In the genomic region with DNA sequence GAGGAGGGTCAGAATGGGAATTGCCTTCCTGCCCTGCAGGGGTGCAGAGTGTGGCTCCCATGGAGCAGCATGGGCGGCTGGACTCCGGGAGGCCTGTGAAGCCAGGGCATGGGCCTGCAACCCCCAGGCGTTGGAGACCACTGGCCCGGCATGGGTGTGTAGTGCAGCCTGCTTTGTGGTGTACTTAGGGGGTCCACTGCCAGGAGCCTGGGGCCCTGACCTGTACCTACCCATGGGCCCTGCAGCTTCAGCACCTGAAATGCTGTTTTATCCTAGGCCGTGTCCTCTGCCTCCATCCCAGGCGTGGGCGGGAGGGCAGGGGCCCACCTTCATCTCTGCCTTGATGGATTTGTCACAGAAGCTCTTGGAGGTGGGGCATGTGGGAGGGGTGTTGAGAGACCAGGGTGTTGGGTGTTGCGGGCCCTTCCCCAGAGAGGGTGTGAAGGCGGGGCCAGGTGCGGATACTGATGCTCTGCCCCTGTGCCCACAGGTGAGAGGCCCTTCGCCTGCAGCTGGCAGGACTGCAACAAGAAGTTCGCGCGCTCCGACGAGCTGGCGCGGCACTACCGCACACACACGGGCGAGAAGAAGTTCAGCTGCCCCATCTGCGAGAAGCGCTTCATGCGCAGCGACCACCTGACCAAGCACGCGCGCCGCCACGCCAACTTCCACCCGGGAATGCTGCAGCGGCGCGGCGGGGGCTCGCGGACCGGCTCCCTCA, we compare ENCODE assay signal across 15 cellular contexts. TPM values are rescaled to one million over a fixed set of nuclear protein-coding genes. Genes with fewer than 3 reads are reported as not detected.
DNase-seq lines count a peak whose midpoint lies in the region; ATAC-seq lines count a peak whose summit lies in the region.
"Had no signal": no experiment of that assay in that cellular context is flagged by ENCODE, and none has a peak within 500 bp of the region (broad histone marks: within the 10 kb centered on the region; RNA-seq: fewer than 3 reads in every experiment).

No MANE protein-coding gene starts in this region.

- H3K27ac Mint-ChIP-seq in activated CD8-positive, alpha-beta memory T cell treated with anti-CD3 and anti-CD28 coated beads, Interleukin-2, amount 10 ng/mL, durations not matched to agents 7 days and 5 days = peak overlapping the region; percentile 48
- H3K27ac Mint-ChIP-seq in central memory CD8-positive, alpha-beta T cell (ENCODE audit: low read depth) = peak overlapping the region; percentile 88
- H3K27ac Mint-ChIP-seq in naive thymus-derived CD8-positive, alpha-beta T cell = peak overlapping the region in 8 of 10 donors; percentile 15 to 100 (median 96)

- H3K4me1 ChIP-seq in thymus (ENCODE audit: control insufficient read depth, insufficient read depth, low read length) = peaks cover 31% of the 10 kb centered on the region

- H3K36me3 ChIP-seq in thymus (ENCODE audit: control insufficient read depth, insufficient read depth) = peaks cover 66% of the 10 kb centered on the region

- H3K36me3 Mint-ChIP-seq in activated CD8-positive, alpha-beta memory T cell treated with anti-CD3 and anti-CD28 coated beads, Interleukin-2, amount 10 ng/mL, durations not matched to agents 7 days and 5 days = peaks cover 49% of the 10 kb centered on the region
- H3K36me3 Mint-ChIP-seq in central memory CD8-positive, alpha-beta T cell (ENCODE audit: insufficient read depth) = peaks cover 59% of the 10 kb centered on the region
- H3K36me3 Mint-ChIP-seq in naive thymus-derived CD8-positive, alpha-beta T cell = peaks cover 0 to 53% (median 14%) of the 10 kb centered on the region in 3 donors

- H3K4me1 Mint-ChIP-seq in activated CD8-positive, alpha-beta memory T cell treated with anti-CD3 and anti-CD28 coated beads, Interleukin-2, amount 10 ng/mL, durations not matched to agents 7 days and 5 days = peaks cover 61% of the 10 kb centered on the region
- peaks cover 47% of the 10 kb centered on the region for H3K4me1 Mint-ChIP-seq in central memory CD8-positive, alpha-beta T cell
- peaks cover 41 to 97% (median 85%) of the 10 kb centered on the region in 4 donors for H3K4me1 Mint-ChIP-seq in naive thymus-derived CD8-positive, alpha-beta T cell

- POLR2A ChIA-PET in naive thymus-derived CD8-positive, alpha-beta T cell (lab: Charles Lee) = interaction anchor here (0.9 to 36.8 kb wide), 6 partner anchors 10 to 64 kb away, joined by 3 to 915 read pairs (median 4); partner anchors contain the start of gene KLF13

- H3K27ac ChIP-seq in thymus (ENCODE audit: low read depth) = peak overlapping the region; percentile 64
- H3K27ac ChIP-seq: tibial artery had no signal

- H3K4me3 Mint-ChIP-seq in activated CD8-positive, alpha-beta memory T cell treated with anti-CD3 and anti-CD28 coated beads, Interleukin-2, amount 10 ng/mL, durations not matched to agents 7 days and 5 days = no peak overlapping the region
- peak overlapping the region; percentile 58 for H3K4me3 Mint-ChIP-seq in central memory CD8-positive, alpha-beta T cell
- peak overlapping the region in 3 of 10 donors; percentile 9 to 93 (median 72) for H3K4me3 Mint-ChIP-seq in naive thymus-derived CD8-positive, alpha-beta T cell
- H3K4me3 Mint-ChIP-seq: memory B cell had no signal

- no peaks in the 10 kb centered on the region for H3K9me3 ChIP-seq in thymus (ENCODE audit: control insufficient read depth)
- H3K9me3 ChIP-seq: tibial artery had no signal

- WGBS in thymus = 98% methylated on average over 38 of the region's 38 CpGs

- no peak overlapping the region for H3K4me3 ChIP-seq in thymus (ENCODE audit: low read length)
- H3K4me3 ChIP-seq: tibial artery had no signal

- no peaks in the 10 kb centered on the region for H3K27me3 ChIP-seq in thymus (ENCODE audit: control insufficient read depth, insufficient read depth)
- H3K27me3 ChIP-seq: tibial artery had no signal

- H3K27me3 Mint-ChIP-seq in activated CD8-positive, alpha-beta memory T cell treated with anti-CD3 and anti-CD28 coated beads, Interleukin-2, amount 10 ng/mL, durations not matched to agents 7 days and 5 days = no peaks in the 10 kb centered on the region
- H3K27me3 Mint-ChIP-seq in central memory CD8-positive, alpha-beta T cell = no peaks in the 10 kb centered on the region
- no peaks in the 10 kb centered on the region for H3K27me3 Mint-ChIP-seq in naive thymus-derived CD8-positive, alpha-beta T cell
- H3K27me3 Mint-ChIP-seq: activated T-helper 17 cell treated with anti-CD3 and anti-CD28 coated beads, Interleukin-2, amount 50 U/mL, for 72 hours; memory B cell had no signal

- DNase-seq in activated CD8-positive, alpha-beta memory T cell treated with anti-CD3 and anti-CD28 coated beads, Interleukin-2, amount 10 ng/mL, durations not matched to agents 7 days and 5 days = no peak
- no peak for DNase-seq in activated CD8-positive, alpha-beta memory T cell treated with anti-CD3 and anti-CD28 coated beads, Interleukin-2, amount 50 U/mL, for 48 hours
- DNase-seq in central memory CD8-positive, alpha-beta T cell (ENCODE audit: low spot score in 2 of 2) = no peak
- DNase-seq in naive thymus-derived CD8-positive, alpha-beta T cell = peak in 1 of 10 donors; percentile 52
- DNase-seq in stimulated activated naive CD8-positive, alpha-beta T cell treated with anti-CD3 and anti-CD28 coated beads, Interleukin-15, Interleukin-2, amounts not matched to agents 100 U/mL and 50 U/mL, for 24 hours = no peak
- DNase-seq: 8988T; activated CD4-positive, alpha-beta T cell treated with anti-CD3 and anti-CD28 coated beads, Interleukin-2, amount 50 U/mL, for 1 hour; NCI-H187 treated with DMSO at 0.1 percent for 48 hours; small intestine had no signal

- CTCF ChIA-PET in activated CD8-positive, alpha-beta memory T cell treated with anti-CD3 and anti-CD28 coated beads, Interleukin-2, amount 10 ng/mL, durations not matched to agents 7 days and 5 days (lab: Charles Lee) = no interaction called here

- H3K9me3 Mint-ChIP-seq in activated CD8-positive, alpha-beta memory T cell treated with anti-CD3 and anti-CD28 coated beads, Interleukin-2, amount 10 ng/mL, durations not matched to agents 7 days and 5 days (ENCODE audit: low read depth) = no peaks in the 10 kb centered on the region
- H3K9me3 Mint-ChIP-seq in central memory CD8-positive, alpha-beta T cell = peaks cover 5% of the 10 kb centered on the region
- peaks cover 0 to 6% (median 2%) of the 10 kb centered on the region in 9 donors for H3K9me3 Mint-ChIP-seq in naive thymus-derived CD8-positive, alpha-beta T cell
- H3K9me3 Mint-ChIP-seq: activated T-helper 17 cell treated with anti-CD3 and anti-CD28 coated beads, Interleukin-2, amount 50 U/mL, for 72 hours; memory B cell had no signal

- ATAC-seq in activated CD8-positive, alpha-beta memory T cell treated with anti-CD3 and anti-CD28 coated beads, Interleukin-2, amount 10 ng/mL, durations not matched to agents 7 days and 5 days = no peak
- ATAC-seq in central memory CD8-positive, alpha-beta T cell (replicated peaks; ENCODE audit: extremely low read depth, poor library complexity, severe bottlenecking) = no peak
- ATAC-seq in naive thymus-derived CD8-positive, alpha-beta T cell = no peak
- ATAC-seq in GM19324 (IDR thresholded peaks at IDR 0.05; ENCODE audit: low FRiP score, unreplicated experiment) (no peak), GM21360 (IDR thresholded peaks at IDR 0.05; ENCODE audit: unreplicated experiment) (no peak)
- no peak for ATAC-seq in stimulated activated naive CD8-positive, alpha-beta T cell treated with anti-CD3 and anti-CD28 coated beads, Interleukin-15, Interleukin-2, amounts not matched to agents 100 U/mL and 50 U/mL, for 24 hours
- ATAC-seq: activated T-helper 17 cell treated with anti-CD3 and anti-CD28 coated beads, Interleukin-2, amount 50 U/mL, for 72 hours had no signal

RNA-seq across cellular contexts. Expression of gene KLF13, which starts 45.0 kb away (rescaled TPM):
- 100 to 1,000 TPM; 163 to 206 TPM for total RNA-seq in activated CD8-positive, alpha-beta memory T cell treated with anti-CD3 and anti-CD28 coated beads, Interleukin-2, amount 10 ng/mL, durations not matched to agents 7 days and 5 days
- total RNA-seq in naive thymus-derived CD8-positive, alpha-beta T cell = 100 to 1,000 TPM; 240 to 244 TPM
- 100 to 1,000 TPM in 1 of 3 donors, 10 to 100 TPM in 2; 70.1 to 102 (median 93.7) TPM for polyA plus RNA-seq in naive thymus-derived CD8-positive, alpha-beta T cell
- polyA plus RNA-seq in thymus = 107 TPM
